29 cellular contexts compared by ENCODE assay signal in genomic region chr14:31312934-31313333, GRCh38.
"Had no signal": no experiment of that assay in that cellular context is flagged by ENCODE, and none has a peak within 500 bp of the region (broad histone marks: within the 10 kb centered on the region; RNA-seq: fewer than 3 reads in every experiment).

No MANE protein-coding gene starts in this region.

- H3K27ac Mint-ChIP-seq: activated CD4-positive, alpha-beta memory T cell treated with anti-CD3 and anti-CD28 coated beads for 36 hours; activated CD4-positive, alpha-beta T cell treated with anti-CD3 and anti-CD28 coated beads, Interleukin-2, amount 10 ng/mL, durations not matched to agents 24 days and 14 days; activated CD8-positive, alpha-beta memory T cell treated with anti-CD3 and anti-CD28 coated beads, Interleukin-2, amount 10 ng/mL, durations not matched to agents 7 days and 5 days; activated CD8-positive, alpha-beta T cell treated with anti-CD3 and anti-CD28 coated beads, Interleukin-2, amount 10 ng/mL, durations not matched to agents 7 days and 5 days; activated naive CD4-positive, alpha-beta T cell treated with anti-CD3 and anti-CD28 coated beads, Interleukin-2, amount 10 ng/mL, durations not matched to agents 7 days and 5 days; activated naive CD4-positive, alpha-beta T cell treated with anti-CD3 and anti-CD28 coated beads, Interleukin-2, amount 50 U/mL, for 72 hours; activated naive CD8-positive, alpha-beta T cell treated with anti-CD3 and anti-CD28 coated beads, Interleukin-2, amount 10 ng/mL, durations not matched to agents 7 days and 5 days; activated T-helper 1 cell treated with anti-CD3 and anti-CD28 coated beads, Interleukin-12 subunit alpha, Interleukin-12 subunit beta, Interleukin-2, Interleukin-4 antibody, amounts not matched to agents 30 ng/mL and 10 ng/mL and 1 ng/mL, durations not matched to agents 14 hours and 24 hours and 36 hours; brain; dendritic cell treated with granulocyte-macrophage colony-stimulating factor and Interleukin-4, amounts not matched to agents 40 ng/mL and 50 ng/mL, for 4 days; endodermal cell; WTC11 had no signal

- ATAC-seq: activated CD8-positive, alpha-beta memory T cell treated with anti-CD3 and anti-CD28 coated beads, Interleukin-2, amount 10 ng/mL, durations not matched to agents 7 days and 5 days; activated CD8-positive, alpha-beta T cell treated with anti-CD3 and anti-CD28 coated beads, Interleukin-2, amount 10 ng/mL, durations not matched to agents 7 days and 5 days; activated naive CD4-positive, alpha-beta T cell treated with anti-CD3 and anti-CD28 coated beads, Interleukin-2, amount 50 U/mL, for 72 hours; esophagus mucosa; WTC11 had no signal

- H3K27me3 Mint-ChIP-seq: activated CD4-positive, alpha-beta memory T cell treated with anti-CD3 and anti-CD28 coated beads for 36 hours; activated CD4-positive, alpha-beta T cell treated with anti-CD3 and anti-CD28 coated beads, Interleukin-2, amount 10 ng/mL, durations not matched to agents 24 days and 14 days; activated CD8-positive, alpha-beta memory T cell treated with anti-CD3 and anti-CD28 coated beads, Interleukin-2, amount 10 ng/mL, durations not matched to agents 7 days and 5 days; activated naive CD4-positive, alpha-beta T cell treated with anti-CD3 and anti-CD28 coated beads, Interleukin-2, amount 10 ng/mL, durations not matched to agents 7 days and 5 days; activated naive CD8-positive, alpha-beta T cell treated with anti-CD3 and anti-CD28 coated beads, Interleukin-2, amount 10 ng/mL, durations not matched to agents 7 days and 5 days; brain; central memory CD8-positive, alpha-beta T cell; dendritic cell treated with granulocyte-macrophage colony-stimulating factor and Interleukin-4, amounts not matched to agents 40 ng/mL and 50 ng/mL, for 4 days had no signal

- H3K4me1 Mint-ChIP-seq: activated CD4-positive, alpha-beta T cell treated with anti-CD3 and anti-CD28 coated beads, Interleukin-2, amount 10 ng/mL, durations not matched to agents 24 days and 14 days; activated CD8-positive, alpha-beta memory T cell treated with anti-CD3 and anti-CD28 coated beads, Interleukin-2, amount 10 ng/mL, durations not matched to agents 7 days and 5 days; activated naive CD4-positive, alpha-beta T cell treated with anti-CD3 and anti-CD28 coated beads, Interleukin-2, amount 10 ng/mL, durations not matched to agents 7 days and 5 days; activated naive CD8-positive, alpha-beta T cell treated with anti-CD3 and anti-CD28 coated beads, Interleukin-2, amount 10 ng/mL, durations not matched to agents 7 days and 5 days; brain; central memory CD8-positive, alpha-beta T cell; endodermal cell had no signal

- H3K27me3 ChIP-seq: ascending aorta, breast epithelium, cardiac muscle cell, dorsolateral prefrontal cortex had no signal

- H3K9me3 Mint-ChIP-seq: activated CD4-positive, alpha-beta memory T cell treated with anti-CD3 and anti-CD28 coated beads for 36 hours; activated CD4-positive, alpha-beta T cell treated with anti-CD3 and anti-CD28 coated beads, Interleukin-2, amount 10 ng/mL, durations not matched to agents 24 days and 14 days; activated naive CD4-positive, alpha-beta T cell treated with anti-CD3 and anti-CD28 coated beads, Interleukin-2, amount 10 ng/mL, durations not matched to agents 7 days and 5 days; activated naive CD4-positive, alpha-beta T cell treated with anti-CD3 and anti-CD28 coated beads, Interleukin-2, amount 50 U/mL, for 72 hours; activated naive CD8-positive, alpha-beta T cell treated with anti-CD3 and anti-CD28 coated beads, Interleukin-2, amount 10 ng/mL, durations not matched to agents 7 days and 5 days; activated T-helper 1 cell treated with anti-CD3 and anti-CD28 coated beads, Interleukin-12 subunit alpha, Interleukin-12 subunit beta, Interleukin-2, Interleukin-4 antibody, amounts not matched to agents 30 ng/mL and 10 ng/mL and 1 ng/mL, durations not matched to agents 14 hours and 24 hours and 36 hours; brain; central memory CD8-positive, alpha-beta T cell; dendritic cell treated with granulocyte-macrophage colony-stimulating factor and Interleukin-4, amounts not matched to agents 40 ng/mL and 50 ng/mL, for 4 days; endodermal cell; WTC11 had no signal

- H3K4me3 Mint-ChIP-seq: activated CD4-positive, alpha-beta memory T cell treated with anti-CD3 and anti-CD28 coated beads for 36 hours; activated CD4-positive, alpha-beta T cell treated with anti-CD3 and anti-CD28 coated beads, Interleukin-2, amount 10 ng/mL, durations not matched to agents 24 days and 14 days; activated CD8-positive, alpha-beta memory T cell treated with anti-CD3 and anti-CD28 coated beads, Interleukin-2, amount 10 ng/mL, durations not matched to agents 7 days and 5 days; activated CD8-positive, alpha-beta T cell treated with anti-CD3 and anti-CD28 coated beads, Interleukin-2, amount 10 ng/mL, durations not matched to agents 7 days and 5 days; activated naive CD4-positive, alpha-beta T cell treated with anti-CD3 and anti-CD28 coated beads, Interleukin-2, amount 10 ng/mL, durations not matched to agents 7 days and 5 days; activated naive CD8-positive, alpha-beta T cell treated with anti-CD3 and anti-CD28 coated beads, Interleukin-2, amount 10 ng/mL, durations not matched to agents 7 days and 5 days; activated T-helper 1 cell treated with anti-CD3 and anti-CD28 coated beads, Interleukin-12 subunit alpha, Interleukin-12 subunit beta, Interleukin-2, Interleukin-4 antibody, amounts not matched to agents 30 ng/mL and 10 ng/mL and 1 ng/mL, durations not matched to agents 14 hours and 24 hours and 36 hours; brain; central memory CD8-positive, alpha-beta T cell; dendritic cell treated with granulocyte-macrophage colony-stimulating factor and Interleukin-4, amounts not matched to agents 40 ng/mL and 50 ng/mL, for 4 days; endodermal cell; WTC11 had no signal

- H3K4me1 ChIP-seq: ascending aorta, breast epithelium had no signal

- DNase-seq: activated CD4-positive, alpha-beta memory T cell treated with anti-CD3 and anti-CD28 coated beads for 36 hours; activated CD4-positive, alpha-beta T cell treated with anti-CD3 and anti-CD28 coated beads for 1 hour; activated CD4-positive, alpha-beta T cell treated with anti-CD3 and anti-CD28 coated beads, Interleukin-2, amount 10 ng/mL, durations not matched to agents 24 days and 14 days; activated CD8-positive, alpha-beta memory T cell treated with anti-CD3 and anti-CD28 coated beads, Interleukin-2, amount 10 ng/mL, durations not matched to agents 7 days and 5 days; activated CD8-positive, alpha-beta memory T cell treated with anti-CD3 and anti-CD28 coated beads, Interleukin-2, amount 50 U/mL, for 4 hours; activated CD8-positive, alpha-beta T cell treated with anti-CD3 and anti-CD28 coated beads, Interleukin-2, amount 10 ng/mL, durations not matched to agents 7 days and 5 days; activated gamma-delta T cell; activated naive CD4-positive, alpha-beta T cell; activated naive CD4-positive, alpha-beta T cell treated with anti-CD3 and anti-CD28 coated beads, Interleukin-2, amount 10 ng/mL, durations not matched to agents 7 days and 5 days; activated naive CD8-positive, alpha-beta T cell treated with anti-CD3 and anti-CD28 coated beads, Interleukin-2, amount 10 ng/mL, durations not matched to agents 7 days and 5 days; activated T-cell treated with anti-CD3 and anti-CD28 coated beads, Interleukin-2, amount 50 U/mL, for 1 hour; activated T-cell treated with anti-CD3 and anti-CD28 coated beads, Interleukin-2, amount 50 U/mL, for 48 hours; dorsolateral prefrontal cortex; effector memory CD4-positive, alpha-beta T cell; endodermal cell; foreskin fibroblast; head of caudate nucleus; T-helper 2 cell had no signal

- H3K4me3 ChIP-seq: ascending aorta, breast epithelium, cardiac muscle cell, coronary artery, dorsolateral prefrontal cortex had no signal

- H3K9me3 ChIP-seq: ascending aorta, breast epithelium had no signal
